ENCODE assay signal across 9 cellular contexts in the genomic region with DNA sequence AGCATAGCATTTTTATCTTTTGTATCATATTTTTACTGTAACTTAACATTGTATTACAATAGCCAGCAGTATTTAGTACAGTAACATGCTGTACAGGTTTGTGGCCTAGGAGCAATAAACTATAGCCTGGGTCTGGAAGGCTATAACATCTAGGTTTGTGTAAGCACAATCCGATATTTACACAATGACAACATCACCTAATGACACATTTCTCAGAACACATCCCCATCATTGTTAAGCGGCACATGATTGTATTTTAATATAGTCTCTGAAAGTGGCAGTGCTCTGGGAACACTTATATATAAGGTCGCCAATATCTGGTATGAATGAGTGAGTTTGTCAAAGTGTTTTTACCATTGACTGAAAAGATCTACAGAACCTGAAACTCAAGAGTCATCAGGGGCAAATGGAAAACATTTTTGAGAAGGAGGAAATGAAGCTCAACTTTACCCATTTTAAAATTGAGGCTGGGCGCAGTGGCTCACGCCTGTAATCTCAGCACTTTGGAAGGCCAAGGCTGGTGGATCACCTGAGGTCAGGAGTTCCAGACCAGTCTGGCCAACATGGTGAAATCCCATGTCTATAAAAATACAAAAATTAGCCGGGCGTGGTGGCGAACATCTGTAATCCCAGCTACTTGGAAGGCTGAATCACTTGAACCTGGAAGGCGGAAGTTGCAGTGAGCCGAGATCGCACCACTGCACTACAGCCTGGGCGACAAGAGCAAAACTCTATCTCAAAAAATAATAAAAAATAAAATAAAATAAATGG. TPM values are rescaled to one million over a fixed set of nuclear protein-coding genes. Genes with fewer than 3 reads are reported as not detected.
DNase-seq lines count a peak whose midpoint lies in the region; ATAC-seq and TF ChIP-seq lines count a peak whose summit lies in the region.
"Had no signal": no experiment of that assay in that cellular context is flagged by ENCODE, and none has a peak within 500 bp of the region (broad histone marks: within the 10 kb centered on the region; RNA-seq: fewer than 3 reads in every experiment).

No MANE protein-coding gene starts in this region.

- H3K79me2 ChIP-seq in PC-9 (ENCODE audit: low read depth): no peaks in the 10 kb centered on the region

- peak overlapping the region; percentile 7 for H3K9ac ChIP-seq in skeletal muscle satellite cell (ENCODE audit: low read depth, low read length)

- H2AFZ ChIP-seq in PC-9: no peak overlapping the region; the same call in 1 of the 2 replicates

- no peaks in the 10 kb centered on the region for H4K20me1 ChIP-seq in PC-9 (ENCODE audit: insufficient read depth)

- TF ChIP-seq CTCF in PC-9 (conservative IDR thresholded peaks at IDR 0.05): no peak
- TF ChIP-seq CTCF in epithelial cell of esophagus (IDR thresholded peaks at IDR 0.05; ENCODE audit: insufficient read depth, low read depth, low read length, missing control alignments): no peak

- peaks cover 6% of the 10 kb centered on the region; the same call in 1 of the 2 replicates for H3K9me3 ChIP-seq in PC-9 (ENCODE audit: insufficient read depth, low read depth)
- no peaks in the 10 kb centered on the region for H3K9me3 ChIP-seq in skeletal muscle satellite cell (replicated peaks; ENCODE audit: low read length)

- H3K4me3 ChIP-seq in PC-9 (no peak overlapping the region), epithelial cell of esophagus (ENCODE audit: low read length) (no peak overlapping the region), skeletal muscle satellite cell (ENCODE audit: low read length) (no peak overlapping the region)

- H3K4me1 ChIP-seq in PC-9 (replicated peaks; ENCODE audit: insufficient read depth) (peaks cover 64% of the 10 kb centered on the region), skeletal muscle satellite cell (ENCODE audit: control insufficient read depth, insufficient read depth, low read length) (peaks cover 34% of the 10 kb centered on the region)

- H3F3A ChIP-seq in PC-9 (ENCODE audit: insufficient read depth, low read depth): peaks cover 63% of the 10 kb centered on the region

- peak; percentile 35 for ATAC-seq in GM19395 (IDR thresholded peaks at IDR 0.05; ENCODE audit: unreplicated experiment)

- H3K27ac ChIP-seq in PC-9: peak overlapping the region; percentile 88

- intact Hi-C loops in PC-9 (cut with micrococcal nuclease; ENCODE audit: unreplicated experiment): loop anchor here (2.0 to 5.0 kb wide), 4 partner anchors 39 to 75 kb away; a partner anchor contains a TSS

- H3K27me3 ChIP-seq in PC-9 (ENCODE audit: insufficient read depth, low read depth): no peaks in the 10 kb centered on the region
- no peaks in the 10 kb centered on the region for H3K27me3 ChIP-seq in skeletal muscle satellite cell (ENCODE audit: control insufficient read depth, insufficient read depth, low read length)

- no peaks in the 10 kb centered on the region for H3K9me2 ChIP-seq in PC-9 (ENCODE audit: insufficient read depth)

- H3K4me2 ChIP-seq in PC-9 (peak overlapping the region; percentile 76), skeletal muscle satellite cell (ENCODE audit: low read length) (peak overlapping the region; percentile 52)

- POLR2A ChIA-PET in PC-9 (lab: Charles Lee; ENCODE audit: unreplicated experiment): interaction anchor here (0.8 kb wide), 1 partner anchor 21 kb away, joined by 4 read pairs; no protein-coding TSS in a partner anchor

- no peaks in the 10 kb centered on the region for H3K36me3 ChIP-seq in PC-9 (ENCODE audit: low read depth)
- H3K36me3 ChIP-seq in skeletal muscle satellite cell (ENCODE audit: insufficient read depth, low read length): no peaks in the 10 kb centered on the region

- CTCF ChIA-PET in PC-9 (lab: Charles Lee): interaction anchor here (0.6 to 1.2 kb wide), 3 partner anchors 31 to 67 kb away, joined by 4 to 5 read pairs (median 4); no protein-coding TSS in a partner anchor

- DNase-seq in PC-9 (peak; percentile 14 to 89), epithelial cell of esophagus (ENCODE audit: low read depth) (peak; percentile 71), AG08396 (ENCODE audit: low spot score) (no peak), mesenteric fat pad (ENCODE audit: low spot score) (no peak), amniotic stem cell (lab: John Stamatoyannopoulos, UW) (no peak), NCI-H526 treated with DMSO at 0.1 percent for 48 hours (lab: John Stamatoyannopoulos, UW) (no peak)
- DNase-seq: NCI-H187 treated with DMSO at 0.1 percent for 48 hours had no signal

- TSS peak; percentile 73 for BruUV-seq in PC-9 (replicated peaks; lab: Mats Ljungman, UMichigan)

RNA-seq across cellular contexts. Expression of a gene that starts 38.8 kb away (rescaled TPM):
- 18.3 and 21.4 TPM in 2 replicates for total RNA-seq in PC-9 (2021)
- total RNA-seq in skeletal muscle satellite cell (2012; rRNA removed): 0.25 TPM in 1 of 2 replicates, not detected in the other
- total RNA-seq in mesenteric fat pad: 23.0 TPM

Comparison
In these comparisons a context has a peak if more than half of its experiments do, and no peak if none do; other contexts are left out.
1. DNase-seq: peak in PC-9 (2 of 2) and epithelial cell of esophagus (single experiment); none in AG08396 (single experiment), mesenteric fat pad (single experiment), amniotic stem cell (single experiment) and NCI-H526 treated with DMSO at 0.1 percent for 48 hours (single experiment).